Comparison of ENCODE assay signal across 8 cellular contexts in the genomic region with DNA sequence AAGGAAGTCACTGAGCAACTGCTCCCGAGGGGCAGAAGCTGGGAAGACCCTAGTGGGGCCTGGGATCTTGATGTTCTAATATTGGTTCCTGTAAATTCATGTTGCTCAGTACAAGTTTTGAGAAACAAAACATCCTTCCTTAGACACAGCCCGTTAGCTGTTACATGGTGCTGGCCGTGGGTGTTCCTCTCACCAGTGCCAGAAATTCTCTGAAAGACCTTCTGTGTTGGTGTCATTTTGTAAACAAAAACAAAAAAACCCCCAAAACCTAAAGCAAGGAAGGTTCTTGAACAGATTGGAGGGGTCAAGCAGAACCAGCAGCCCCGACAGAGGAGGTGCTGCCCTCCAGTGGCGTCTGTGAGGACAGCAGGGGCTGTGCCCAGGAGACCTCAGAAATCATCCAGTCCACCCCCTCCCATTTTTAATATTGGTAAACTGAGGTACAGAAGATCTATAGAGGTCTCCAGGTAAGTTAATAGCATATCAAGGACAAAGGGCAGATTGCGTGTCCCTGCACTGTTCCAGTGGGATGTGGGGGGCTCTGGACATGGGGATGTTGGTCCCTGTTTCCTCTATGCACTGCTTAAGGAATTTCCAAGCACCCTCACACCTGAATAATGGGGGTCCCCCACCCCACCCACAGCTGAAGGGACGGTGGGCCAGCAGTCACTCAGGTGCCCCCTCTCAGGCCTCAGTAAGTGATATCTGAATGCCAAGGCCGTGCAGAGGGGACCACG. TPM values are rescaled to one million over a fixed set of nuclear protein-coding genes. Genes with fewer than 3 reads are reported as not detected.
A peak's percentile ranks its signal among the peaks of the same experiment; 100 is the strongest.
DNase-seq lines count a peak whose midpoint lies in the region; ATAC-seq and TF ChIP-seq lines count a peak whose summit lies in the region.

No MANE protein-coding gene starts in this region.

- H3K9me2 ChIP-seq in hepatocyte (replicated peaks; ENCODE audit: insufficient read depth) = no peaks in the 10 kb centered on the region

- H3K27ac ChIP-seq in hepatocyte (no peak overlapping the region), smooth muscle cell (ENCODE audit: low read depth) (no peak overlapping the region)

- H3K4me3 Mint-ChIP-seq in CD14-positive monocyte = peak overlapping the region; percentile 27 to 42
- peak overlapping the region; percentile 64 for H3K4me3 Mint-ChIP-seq in T-helper 1 cell treated with Interleukin-12 subunit alpha and Interleukin-12 subunit beta and Interleukin-4 antibody, amounts not matched to agents 30 μg/mL and 1 μg/mL, for 36 hours

- H3K36me3 ChIP-seq in hepatocyte (replicated peaks; ENCODE audit: insufficient read depth, low read depth) (no peaks in the 10 kb centered on the region), smooth muscle cell (ENCODE audit: low read depth) (no peaks in the 10 kb centered on the region)

- no peaks in the 10 kb centered on the region for H4K20me1 ChIP-seq in hepatocyte (ENCODE audit: insufficient read depth, poor library complexity, severe bottlenecking)
- H4K20me1 ChIP-seq in smooth muscle cell (ENCODE audit: low read depth) = no peaks in the 10 kb centered on the region

- peak overlapping the region in 1 of 7 donors; percentile 10 for H3K27ac Mint-ChIP-seq in CD14-positive monocyte
- H3K27ac Mint-ChIP-seq in T-helper 1 cell treated with Interleukin-12 subunit alpha and Interleukin-12 subunit beta and Interleukin-4 antibody, amounts not matched to agents 30 μg/mL and 1 μg/mL, for 36 hours = peak overlapping the region; percentile 92

- peaks cover 7% of the 10 kb centered on the region for H3K4me1 Mint-ChIP-seq in CD14-positive monocyte
- H3K4me1 Mint-ChIP-seq in T-helper 1 cell treated with Interleukin-12 subunit alpha and Interleukin-12 subunit beta and Interleukin-4 antibody, amounts not matched to agents 30 μg/mL and 1 μg/mL, for 36 hours (ENCODE audit: low read depth) = peaks cover 48% of the 10 kb centered on the region

- DNase-seq in CD14-positive monocyte (ENCODE audit: low spot score) = no peak
- DNase-seq in HFF-Myc (ENCODE audit: extremely low read depth, low read depth) = no peak
- peak in 53 of 58 donors; percentile 9 to 86 (median 48) for DNase-seq in anterior cingulate cortex (lab: John Stamatoyannopoulos, UW)
- peak; percentile 54 for DNase-seq in hepatocyte (ENCODE audit: low spot score)
- peak; percentile 10 for DNase-seq in smooth muscle cell (lab: John Stamatoyannopoulos, UW; ENCODE audit: unreplicated experiment)
- no peak for DNase-seq in NCI-H526 treated with DMSO at 0.1 percent for 48 hours (lab: John Stamatoyannopoulos, UW)

- 43% methylated on average over 9 of the region's 9 CpGs for WGBS in hepatocyte (ENCODE audit: low lambda C conversion rate, missing lambda C conversion rate)
- WGBS in smooth muscle cell (ENCODE audit: low lambda C conversion rate) = 35% methylated on average over 9 of the region's 9 CpGs

- H3K4me3 ChIP-seq in HFF-Myc (replicated peaks; ENCODE audit: low read depth, low read length) (no peak overlapping the region), hepatocyte (no peak overlapping the region), smooth muscle cell (no peak overlapping the region)

- H3K4me1 ChIP-seq in hepatocyte (ENCODE audit: insufficient read depth) (no peaks in the 10 kb centered on the region), smooth muscle cell (ENCODE audit: low read depth) (no peaks in the 10 kb centered on the region)

- no peak for ATAC-seq in HG03039 (IDR thresholded peaks at IDR 0.05; ENCODE audit: unreplicated experiment)

- H3K4me2 ChIP-seq in hepatocyte (no peak overlapping the region), smooth muscle cell (no peak overlapping the region)

- no peak overlapping the region for H3K9ac ChIP-seq in smooth muscle cell (ENCODE audit: low read depth)

- H2AFZ ChIP-seq in hepatocyte = peak overlapping the region; percentile 65
- peak overlapping the region; percentile 84 for H2AFZ ChIP-seq in smooth muscle cell (ENCODE audit: low read depth)

- H3K79me2 ChIP-seq in hepatocyte = no peaks in the 10 kb centered on the region
- H3K79me2 ChIP-seq in smooth muscle cell (ENCODE audit: low read depth) = no peaks in the 10 kb centered on the region

- H3F3A ChIP-seq in smooth muscle cell (ENCODE audit: low read depth) = no peaks in the 10 kb centered on the region

- H3K9me3 ChIP-seq in hepatocyte (ENCODE audit: low read depth) (no peaks in the 10 kb centered on the region), smooth muscle cell (replicated peaks; ENCODE audit: low read depth) (no peaks in the 10 kb centered on the region)

- no peaks in the 10 kb centered on the region for H3K36me3 Mint-ChIP-seq in CD14-positive monocyte
- H3K36me3 Mint-ChIP-seq in T-helper 1 cell treated with Interleukin-12 subunit alpha and Interleukin-12 subunit beta and Interleukin-4 antibody, amounts not matched to agents 30 μg/mL and 1 μg/mL, for 36 hours (ENCODE audit: low read depth) = peaks cover 5% of the 10 kb centered on the region

- H3K27me3 ChIP-seq in hepatocyte = no peaks in the 10 kb centered on the region
- H3K27me3 ChIP-seq in smooth muscle cell (ENCODE audit: low read depth) = no peaks in the 10 kb centered on the region

- TF ChIP-seq CTCF in CD14-positive monocyte (IDR thresholded peaks at IDR 0.05) (peak; percentile 95), HFF-Myc (IDR thresholded peaks at IDR 0.05; ENCODE audit: low read depth, low read length, missing control alignments) (peak; percentile 91), hepatocyte (IDR thresholded peaks at IDR 0.05; ENCODE audit: poor library complexity) (peak; percentile 94), smooth muscle cell (IDR thresholded peaks at IDR 0.05; ENCODE audit: borderline replicate concordance, insufficient read depth, poor library complexity, severe bottlenecking) (peak; percentile 93)

- peaks cover 0 to 4% (median 0%) of the 10 kb centered on the region in 7 donors for H3K9me3 Mint-ChIP-seq in CD14-positive monocyte
- H3K9me3 Mint-ChIP-seq in T-helper 1 cell treated with Interleukin-12 subunit alpha and Interleukin-12 subunit beta and Interleukin-4 antibody, amounts not matched to agents 30 μg/mL and 1 μg/mL, for 36 hours = peaks cover 7% of the 10 kb centered on the region

- intact Hi-C loops in CD14-positive monocyte (cut with micrococcal nuclease) = loop anchor here (2.0 to 5.0 kb wide), 3 partner anchors 69 to 131 kb away; no protein-coding TSS in a partner anchor

- H3K27me3 Mint-ChIP-seq in CD14-positive monocyte (ENCODE audit: low read depth in 3 of 3) = peaks cover 3 to 5% (median 4%) of the 10 kb centered on the region in 3 donors
- H3K27me3 Mint-ChIP-seq in T-helper 1 cell treated with Interleukin-12 subunit alpha and Interleukin-12 subunit beta and Interleukin-4 antibody, amounts not matched to agents 30 μg/mL and 1 μg/mL, for 36 hours (ENCODE audit: low read depth) = no peaks in the 10 kb centered on the region

RNA-seq across cellular contexts. Expression of gene SLC2A7, which starts 38.2 kb away (rescaled TPM):
- not detected for polyA plus RNA-seq in CD14-positive monocyte
- 0.16 and 0.27 TPM in 2 replicates for total RNA-seq in hepatocyte
- polyA plus RNA-seq in hepatocyte = 0.13 and 0.40 TPM in 2 replicates
- total RNA-seq in smooth muscle cell = not detected in 2 replicates
- polyA plus RNA-seq in smooth muscle cell = not detected in 2 replicates

RNA-seq across cellular contexts. Expression of gene CA6, which starts 42.4 kb away (rescaled TPM):
- polyA plus RNA-seq in CD14-positive monocyte (not detected), hepatocyte (not detected in 2 replicates), smooth muscle cell (not detected in 2 replicates)
- total RNA-seq in hepatocyte (not detected in 2 replicates), smooth muscle cell (not detected in 2 replicates)

Comparison
In these comparisons a context has a peak if more than half of its experiments do, and no peak if none do; other contexts are left out.
1. DNase-seq: peak in anterior cingulate cortex (53 of 58), hepatocyte (single experiment) and smooth muscle cell (single experiment); none in CD14-positive monocyte (single experiment), HFF-Myc (single experiment) and NCI-H526 treated with DMSO at 0.1 percent for 48 hours (single experiment).
2. Peak in every context shown above with its lines, with median percentiles within 50 percentile points of each other: CTCF ChIP-seq.